In genomic region chr7:140618291-140618690, GRCh38 we compare ENCODE assay signal across 1 cellular context.
TF ChIP-seq lines count a peak whose summit lies in the region.

No MANE protein-coding gene starts in this region.

TF ChIP-seq in K562, 482 proteins besides CTCF, POLR2A, EP300 and RAD21:
- TF ChIP-seq ZMIZ1 (IDR thresholded peaks at IDR 0.05; ENCODE audit: low read depth in 2 of 2, low read length in 2 of 2) (no peak), PHB2 (IDR thresholded peaks at IDR 0.05; ENCODE audit: low read depth) (no peak), DLX4 (CRISPR knock-in tag; IDR thresholded peaks at IDR 0.05) (no peak)
